Comparison of ENCODE assay signal across 12 cellular contexts in the genomic region with DNA sequence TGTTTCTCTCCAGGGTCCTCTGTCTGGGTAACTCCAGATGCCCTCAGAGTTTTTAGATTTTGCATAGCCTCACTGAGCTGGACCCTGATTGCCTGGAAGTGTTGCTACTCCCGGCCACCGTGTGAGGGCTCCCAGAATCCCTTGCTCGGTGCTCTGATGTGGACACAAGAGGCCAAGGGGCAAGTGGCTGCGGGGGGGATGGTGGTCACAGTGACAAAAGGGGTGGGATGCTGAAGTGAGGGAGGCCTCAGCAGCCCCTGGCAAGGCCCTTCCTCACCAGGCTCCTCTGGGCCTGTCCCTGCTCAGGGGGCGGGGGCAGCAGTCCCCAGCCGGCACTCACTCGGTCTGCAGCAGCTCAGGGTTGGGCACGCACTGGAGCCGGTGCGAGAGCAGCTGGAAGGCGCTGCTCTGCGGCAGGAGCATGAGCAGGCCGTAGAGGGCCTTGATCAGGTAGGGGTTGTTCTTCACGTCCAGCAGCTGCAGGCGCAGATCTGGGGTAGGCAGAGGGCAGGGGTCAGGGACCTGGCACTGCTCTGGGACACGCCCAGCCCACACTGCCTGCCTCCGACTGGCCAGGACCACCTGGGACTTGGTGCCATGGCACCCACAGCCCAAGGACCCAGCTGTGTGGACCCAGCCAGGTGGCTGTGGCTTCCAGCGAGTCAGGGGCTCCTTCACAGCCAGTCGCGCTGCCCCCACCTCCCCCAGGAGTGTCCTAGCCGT. TPM values are rescaled to one million over a fixed set of nuclear protein-coding genes. Genes with fewer than 3 reads are reported as not detected.
DNase-seq lines count a peak whose midpoint lies in the region; ATAC-seq and TF ChIP-seq lines count a peak whose summit lies in the region.
"Had no signal": no experiment of that assay in that cellular context is flagged by ENCODE, and none has a peak within 500 bp of the region (broad histone marks: within the 10 kb centered on the region; RNA-seq: fewer than 3 reads in every experiment).

No MANE protein-coding gene starts in this region.

- H3K4me3 ChIP-seq in BLaER1, result no peak overlapping the region
- no peak overlapping the region for H3K4me3 ChIP-seq in adipocyte (ENCODE audit: low read length)
- no peak overlapping the region for H3K4me3 ChIP-seq in hepatocyte
- no peak overlapping the region for H3K4me3 ChIP-seq in rectal smooth muscle tissue (ENCODE audit: low read length)

- no peak for TF ChIP-seq CTCF in hepatocyte (IDR thresholded peaks at IDR 0.05; ENCODE audit: poor library complexity)

- H2AFZ ChIP-seq in hepatocyte, result no peak overlapping the region

- 84% methylated on average over 21 of the region's 21 CpGs for WGBS in hepatocyte (ENCODE audit: low lambda C conversion rate, missing lambda C conversion rate)

- H3K9me3 ChIP-seq in BLaER1 (no peaks in the 10 kb centered on the region), adipocyte (ENCODE audit: control insufficient read depth, low read length) (no peaks in the 10 kb centered on the region), hepatocyte (ENCODE audit: low read depth) (no peaks in the 10 kb centered on the region)

- DNase-seq in adipocyte (ENCODE audit: low read depth) (no peak), hepatocyte (ENCODE audit: low spot score) (no peak), dedifferentiated amniotic fluid mesenchymal stem cell (ENCODE audit: extremely low spot score) (no peak)
- no peak for DNase-seq in activated T-cell treated with anti-CD3 and anti-CD28 coated beads, Interleukin-2, amount 50 U/mL, for 1 hour
- DNase-seq: activated CD8-positive, alpha-beta T cell treated with anti-CD3 and anti-CD28 coated beads for 36 hours; NCI-H510A treated with DMSO at 0.1 percent for 48 hours; T-helper 1 cell had no signal

- H3K9ac ChIP-seq in BLaER1, result peak overlapping the region; percentile 73
- H3K9ac ChIP-seq in adipocyte (ENCODE audit: low read length), result peak overlapping the region; percentile 62
- no peak overlapping the region for H3K9ac ChIP-seq in rectal smooth muscle tissue (ENCODE audit: low read length)

- H3K36me3 ChIP-seq in BLaER1, result peaks cover 4% of the 10 kb centered on the region
- no peaks in the 10 kb centered on the region for H3K36me3 ChIP-seq in adipocyte (ENCODE audit: control insufficient read depth, insufficient read depth, low read length, severe bottlenecking)
- no peaks in the 10 kb centered on the region for H3K36me3 ChIP-seq in hepatocyte (replicated peaks; ENCODE audit: insufficient read depth, low read depth)
- H3K36me3 ChIP-seq in rectal smooth muscle tissue (ENCODE audit: control insufficient read depth, insufficient read depth, low read length), result no peaks in the 10 kb centered on the region

- H3K27ac ChIP-seq in BLaER1 (peak overlapping the region; percentile 87), hepatocyte (peak overlapping the region; percentile 92), rectal smooth muscle tissue (ENCODE audit: low read depth, low read length) (peak overlapping the region; percentile 98)

- ATAC-seq in HG03135 (IDR thresholded peaks at IDR 0.05; ENCODE audit: unreplicated experiment) (no peak), HG02970 (IDR thresholded peaks at IDR 0.05; ENCODE audit: low FRiP score, unreplicated experiment) (no peak)
- ATAC-seq: activated CD8-positive, alpha-beta T cell treated with anti-CD3 and anti-CD28 coated beads for 36 hours; left colon had no signal

- H4K20me1 ChIP-seq in BLaER1 (no peaks in the 10 kb centered on the region), hepatocyte (ENCODE audit: insufficient read depth, poor library complexity, severe bottlenecking) (no peaks in the 10 kb centered on the region)

- no peaks in the 10 kb centered on the region for H3K9me2 ChIP-seq in hepatocyte (replicated peaks; ENCODE audit: insufficient read depth)

- H3K4me1 ChIP-seq in BLaER1 (peaks cover 100% of the 10 kb centered on the region), adipocyte (ENCODE audit: control insufficient read depth, insufficient read depth, low read length) (peaks cover 65% of the 10 kb centered on the region), hepatocyte (ENCODE audit: insufficient read depth) (peaks cover 76% of the 10 kb centered on the region), rectal smooth muscle tissue (ENCODE audit: control insufficient read depth, insufficient read depth, low read length) (peaks cover 91% of the 10 kb centered on the region)

- H3K79me2 ChIP-seq in hepatocyte, result no peaks in the 10 kb centered on the region

- peak overlapping the region; percentile 85 for H3K4me2 ChIP-seq in BLaER1
- H3K4me2 ChIP-seq in hepatocyte, result peak overlapping the region; percentile 15

- no peaks in the 10 kb centered on the region for H3K27me3 ChIP-seq in BLaER1
- H3K27me3 ChIP-seq in adipocyte (replicated peaks; ENCODE audit: control insufficient read depth, insufficient read depth, low read length), result no peaks in the 10 kb centered on the region
- H3K27me3 ChIP-seq in hepatocyte, result no peaks in the 10 kb centered on the region
- no peaks in the 10 kb centered on the region for H3K27me3 ChIP-seq in rectal smooth muscle tissue (ENCODE audit: control insufficient read depth, insufficient read depth, low read length)

RNA-seq across cellular contexts. Expression of a gene that starts 6.8 kb away (rescaled TPM):
- 16.1 and 19.6 TPM in 2 replicates for total RNA-seq in hepatocyte
- 10.4 and 16.5 TPM in 2 replicates for polyA plus RNA-seq in hepatocyte

RNA-seq across cellular contexts. Expression of a gene that starts 46.3 kb away (rescaled TPM):
- total RNA-seq in hepatocyte, result 2.2 TPM in 2 replicates
- 0.48 and 2.6 TPM in 2 replicates for polyA plus RNA-seq in hepatocyte
- total RNA-seq: activated CD8-positive, alpha-beta T cell treated with anti-CD3 and anti-CD28 coated beads for 36 hours had no signal
